1 cellular context compared by ENCODE assay signal in the genomic region with DNA sequence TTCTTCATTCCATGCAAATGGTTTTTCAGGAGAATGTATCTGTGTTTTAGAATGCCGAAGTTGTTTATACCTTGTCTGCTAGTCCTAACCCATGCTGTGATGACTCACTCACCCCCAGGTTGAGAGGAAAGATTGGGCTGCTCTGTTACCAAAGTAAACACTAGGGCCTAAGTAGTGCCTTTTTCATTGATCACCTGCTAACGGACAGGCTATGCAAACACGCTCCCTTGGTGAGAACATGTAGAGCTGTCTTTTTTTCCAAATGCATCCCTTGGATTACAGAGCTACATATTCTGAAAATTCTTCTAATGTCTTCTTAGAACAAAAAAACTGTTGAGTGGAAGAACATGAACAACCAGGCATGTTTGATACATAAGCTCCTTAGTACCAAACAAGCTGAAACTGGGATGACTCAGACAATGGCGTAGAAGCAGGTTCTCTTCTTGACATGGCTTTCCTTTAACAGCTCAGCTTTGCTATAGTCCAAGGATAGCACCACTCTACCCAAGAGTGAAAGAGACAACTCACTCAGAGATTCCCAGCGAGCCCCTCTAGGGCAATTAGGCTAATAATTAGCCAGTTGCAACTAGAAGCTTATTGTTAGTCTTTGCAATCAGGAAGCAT.
A peak's percentile ranks its signal among the peaks of the same experiment; 100 is the strongest.
TF ChIP-seq lines count a peak whose summit lies in the region.

No MANE protein-coding gene starts in this region.

TF ChIP-seq in HepG2, 621 proteins besides CTCF, POLR2A, EP300 and RAD21 (continued from another document):
- TF ChIP-seq, protein P1, sequence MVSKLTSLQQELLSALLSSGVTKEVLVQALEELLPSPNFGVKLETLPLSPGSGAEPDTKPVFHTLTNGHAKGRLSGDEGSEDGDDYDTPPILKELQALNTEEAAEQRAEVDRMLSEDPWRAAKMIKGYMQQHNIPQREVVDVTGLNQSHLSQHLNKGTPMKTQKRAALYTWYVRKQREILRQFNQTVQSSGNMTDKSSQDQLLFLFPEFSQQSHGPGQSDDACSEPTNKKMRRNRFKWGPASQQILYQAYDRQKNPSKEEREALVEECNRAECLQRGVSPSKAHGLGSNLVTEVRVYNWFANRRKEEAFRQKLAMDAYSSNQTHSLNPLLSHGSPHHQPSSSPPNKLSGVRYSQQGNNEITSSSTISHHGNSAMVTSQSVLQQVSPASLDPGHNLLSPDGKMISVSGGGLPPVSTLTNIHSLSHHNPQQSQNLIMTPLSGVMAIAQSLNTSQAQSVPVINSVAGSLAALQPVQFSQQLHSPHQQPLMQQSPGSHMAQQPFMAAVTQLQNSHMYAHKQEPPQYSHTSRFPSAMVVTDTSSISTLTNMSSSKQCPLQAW (CRISPR knock-in tag; IDR thresholded peaks at IDR 0.05) = peak; percentile 83; the same call in 1 of the 2 replicates
- TF ChIP-seq NFE2 (CRISPR knock-in tag; IDR thresholded peaks at IDR 0.05) (no peak), DR1 (CRISPR knock-in tag; IDR thresholded peaks at IDR 0.05) (no peak), NFE2L1 (CRISPR knock-in tag; IDR thresholded peaks at IDR 0.05; ENCODE audit: borderline replicate concordance) (no peak), ZNF549 (CRISPR knock-in tag; IDR thresholded peaks at IDR 0.05) (no peak)
